Comparison of ENCODE assay signal across 1 cellular context in the genomic region with DNA sequence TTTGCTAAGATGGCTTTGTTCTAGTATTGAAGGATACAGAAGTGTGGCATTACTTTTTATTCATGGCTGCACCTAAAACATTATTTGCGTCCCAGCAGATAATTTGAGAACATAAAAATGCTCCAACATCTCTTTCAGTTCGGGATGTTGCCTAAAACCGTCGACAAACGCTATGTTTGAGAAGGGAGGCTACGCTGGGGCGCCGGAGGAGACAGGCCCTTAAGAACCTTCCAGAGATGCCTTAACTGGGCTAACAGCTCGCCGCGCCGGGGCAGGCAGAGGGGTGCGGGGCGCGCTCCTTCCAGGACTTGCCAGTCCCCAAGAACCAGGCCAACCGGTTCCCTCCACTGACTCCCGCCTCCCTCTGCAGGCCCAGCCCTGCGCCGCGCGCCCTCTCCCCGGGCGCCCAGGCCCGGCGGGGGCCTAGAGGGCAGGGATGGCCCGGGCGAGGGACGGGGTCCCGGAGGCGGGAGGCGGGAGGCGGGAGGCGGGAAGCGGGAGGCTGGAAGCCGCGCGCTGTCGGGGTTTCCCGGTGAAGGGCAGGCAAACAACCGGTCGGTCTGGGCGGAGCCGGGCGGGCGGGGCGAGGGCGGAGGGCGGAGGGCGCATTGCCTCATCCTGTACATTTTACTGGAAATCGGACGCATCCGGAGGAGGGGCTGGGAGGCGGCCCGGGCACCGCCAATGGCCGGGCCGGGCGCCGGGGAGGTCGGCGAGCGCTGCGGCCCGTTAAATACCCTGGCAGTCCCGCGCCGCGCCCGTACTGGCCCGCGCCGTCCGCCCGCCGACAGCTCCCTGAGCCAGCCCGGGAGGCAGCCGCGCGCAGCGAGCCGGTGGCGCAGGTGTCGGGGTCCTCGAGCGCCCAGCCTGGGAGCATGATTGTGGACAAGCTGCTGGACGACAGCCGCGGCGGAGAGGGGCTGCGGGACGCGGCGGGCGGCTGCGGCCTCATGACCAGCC.
TF ChIP-seq lines count a peak whose summit lies in the region.

A gene with protein sequence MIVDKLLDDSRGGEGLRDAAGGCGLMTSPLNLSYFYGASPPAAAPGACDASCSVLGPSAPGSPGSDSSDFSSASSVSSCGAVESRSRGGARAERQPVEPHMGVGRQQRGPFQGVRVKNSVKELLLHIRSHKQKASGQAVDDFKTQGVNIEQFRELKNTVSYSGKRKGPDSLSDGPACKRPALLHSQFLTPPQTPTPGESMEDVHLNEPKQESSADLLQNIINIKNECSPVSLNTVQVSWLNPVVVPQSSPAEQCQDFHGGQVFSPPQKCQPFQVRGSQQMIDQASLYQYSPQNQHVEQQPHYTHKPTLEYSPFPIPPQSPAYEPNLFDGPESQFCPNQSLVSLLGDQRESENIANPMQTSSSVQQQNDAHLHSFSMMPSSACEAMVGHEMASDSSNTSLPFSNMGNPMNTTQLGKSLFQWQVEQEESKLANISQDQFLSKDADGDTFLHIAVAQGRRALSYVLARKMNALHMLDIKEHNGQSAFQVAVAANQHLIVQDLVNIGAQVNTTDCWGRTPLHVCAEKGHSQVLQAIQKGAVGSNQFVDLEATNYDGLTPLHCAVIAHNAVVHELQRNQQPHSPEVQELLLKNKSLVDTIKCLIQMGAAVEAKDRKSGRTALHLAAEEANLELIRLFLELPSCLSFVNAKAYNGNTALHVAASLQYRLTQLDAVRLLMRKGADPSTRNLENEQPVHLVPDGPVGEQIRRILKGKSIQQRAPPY (plus strand): TSS at position 761 of the 960 bp plus-strand sequence. CDS start 115 bp downstream, at position 876.

TF ChIP-seq in HepG2, 621 proteins besides CTCF, POLR2A, EP300 and RAD21 (continued from another document and continues in another):
- TF ChIP-seq, protein P1, sequence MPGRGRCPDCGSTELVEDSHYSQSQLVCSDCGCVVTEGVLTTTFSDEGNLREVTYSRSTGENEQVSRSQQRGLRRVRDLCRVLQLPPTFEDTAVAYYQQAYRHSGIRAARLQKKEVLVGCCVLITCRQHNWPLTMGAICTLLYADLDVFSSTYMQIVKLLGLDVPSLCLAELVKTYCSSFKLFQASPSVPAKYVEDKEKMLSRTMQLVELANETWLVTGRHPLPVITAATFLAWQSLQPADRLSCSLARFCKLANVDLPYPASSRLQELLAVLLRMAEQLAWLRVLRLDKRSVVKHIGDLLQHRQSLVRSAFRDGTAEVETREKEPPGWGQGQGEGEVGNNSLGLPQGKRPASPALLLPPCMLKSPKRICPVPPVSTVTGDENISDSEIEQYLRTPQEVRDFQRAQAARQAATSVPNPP (CRISPR knock-in tag; IDR thresholded peaks at IDR 0.05) = peak; percentile 90
- TF ChIP-seq FOXM1 (CRISPR knock-in tag; IDR thresholded peaks at IDR 0.05) (no peak), MXD4 (CRISPR knock-in tag; IDR thresholded peaks at IDR 0.05) (0 out of 2 replicates have a peak, but pooled peaks have one; percentile 42), RNF2 (conservative IDR thresholded peaks at IDR 0.05; ENCODE audit: low read depth) (peak; percentile 76), HOXA5 (CRISPR knock-in tag; IDR thresholded peaks at IDR 0.05) (peak; percentile 76; the same call in 1 of the 2 replicates), ZNF776 (CRISPR knock-in tag; IDR thresholded peaks at IDR 0.05) (peak; percentile 89; the same call in 1 of the 2 replicates), SKI (IDR thresholded peaks at IDR 0.05; ENCODE audit: partially characterized antibody) (peak; percentile 77), KAT7 (CRISPR knock-in tag; IDR thresholded peaks at IDR 0.05; ENCODE audit: borderline replicate concordance) (peak; percentile 41; the same call in 1 of the 2 replicates), SRY (CRISPR knock-in tag; IDR thresholded peaks at IDR 0.05) (0 out of 2 replicates have a peak, but pooled peaks have one; percentile 29), ZNF598 (CRISPR knock-in tag; IDR thresholded peaks at IDR 0.05; ENCODE audit: borderline replicate concordance) (no peak), PRPF4 (IDR thresholded peaks at IDR 0.05; ENCODE audit: low read depth, low read length, poor library complexity, severe bottlenecking) (no peak), RBFOX2 (IDR thresholded peaks at IDR 0.05; ENCODE audit: low read depth, low read length) (peak; percentile 100), ZNF703 (CRISPR knock-in tag; IDR thresholded peaks at IDR 0.05; ENCODE audit: borderline replicate concordance) (0 out of 2 replicates have a peak, but pooled peaks have one; percentile 12), BHLHE40 (IDR thresholded peaks at IDR 0.05; ENCODE audit: low read length) (peak; percentile 11; the same call in 1 of the 2 replicates), ETV6 (CRISPR knock-in tag; conservative IDR thresholded peaks at IDR 0.05) (peak; percentile 53; the same call in 1 of the 2 replicates), SP5 (CRISPR knock-in tag; IDR thresholded peaks at IDR 0.05; ENCODE audit: borderline replicate concordance, low read depth) (peak; percentile 94), ZNF672 (CRISPR knock-in tag; IDR thresholded peaks at IDR 0.05) (0 out of 2 replicates have a peak, but pooled peaks have one; percentile 47), NCOA2 (CRISPR knock-in tag; IDR thresholded peaks at IDR 0.05) (peak; percentile 75), FOXO1 (CRISPR knock-in tag; IDR thresholded peaks at IDR 0.05) (peak; percentile 67; the same call in 1 of the 2 replicates), ZNF468 (CRISPR knock-in tag; IDR thresholded peaks at IDR 0.05) (no peak), KDM5B (CRISPR knock-in tag; IDR thresholded peaks at IDR 0.05; ENCODE audit: borderline replicate concordance) (peak; percentile 75; the same call in 1 of the 2 replicates), ZFP82 (CRISPR knock-in tag; IDR thresholded peaks at IDR 0.05; ENCODE audit: borderline replicate concordance) (0 out of 2 replicates have a peak, but pooled peaks have one; percentile 48), SRSF4 (IDR thresholded peaks at IDR 0.05; ENCODE audit: low read depth, low read length, poor library complexity, severe bottlenecking) (peak; percentile 80), ZNF772 (CRISPR knock-in tag; IDR thresholded peaks at IDR 0.05) (peak; percentile 91; the same call in 1 of the 2 replicates), ZSCAN9 (CRISPR knock-in tag; IDR thresholded peaks at IDR 0.05; ENCODE audit: borderline replicate concordance) (no peak), KMT2A (CRISPR knock-in tag; IDR thresholded peaks at IDR 0.05) (peak; percentile 53; the same call in 1 of the 2 replicates), PITX1 (CRISPR knock-in tag; IDR thresholded peaks at IDR 0.05) (no peak), NCOR1 (IDR thresholded peaks at IDR 0.05; ENCODE audit: borderline replicate concordance, low read length) (0 out of 2 replicates have a peak, but pooled peaks have one; percentile 13)
- TF ChIP-seq, protein P2, sequence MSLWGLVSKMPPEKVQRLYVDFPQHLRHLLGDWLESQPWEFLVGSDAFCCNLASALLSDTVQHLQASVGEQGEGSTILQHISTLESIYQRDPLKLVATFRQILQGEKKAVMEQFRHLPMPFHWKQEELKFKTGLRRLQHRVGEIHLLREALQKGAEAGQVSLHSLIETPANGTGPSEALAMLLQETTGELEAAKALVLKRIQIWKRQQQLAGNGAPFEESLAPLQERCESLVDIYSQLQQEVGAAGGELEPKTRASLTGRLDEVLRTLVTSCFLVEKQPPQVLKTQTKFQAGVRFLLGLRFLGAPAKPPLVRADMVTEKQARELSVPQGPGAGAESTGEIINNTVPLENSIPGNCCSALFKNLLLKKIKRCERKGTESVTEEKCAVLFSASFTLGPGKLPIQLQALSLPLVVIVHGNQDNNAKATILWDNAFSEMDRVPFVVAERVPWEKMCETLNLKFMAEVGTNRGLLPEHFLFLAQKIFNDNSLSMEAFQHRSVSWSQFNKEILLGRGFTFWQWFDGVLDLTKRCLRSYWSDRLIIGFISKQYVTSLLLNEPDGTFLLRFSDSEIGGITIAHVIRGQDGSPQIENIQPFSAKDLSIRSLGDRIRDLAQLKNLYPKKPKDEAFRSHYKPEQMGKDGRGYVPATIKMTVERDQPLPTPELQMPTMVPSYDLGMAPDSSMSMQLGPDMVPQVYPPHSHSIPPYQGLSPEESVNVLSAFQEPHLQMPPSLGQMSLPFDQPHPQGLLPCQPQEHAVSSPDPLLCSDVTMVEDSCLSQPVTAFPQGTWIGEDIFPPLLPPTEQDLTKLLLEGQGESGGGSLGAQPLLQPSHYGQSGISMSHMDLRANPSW (CRISPR knock-in tag; IDR thresholded peaks at IDR 0.05; ENCODE audit: borderline replicate concordance) = no peak
- TF ChIP-seq, protein P3, sequence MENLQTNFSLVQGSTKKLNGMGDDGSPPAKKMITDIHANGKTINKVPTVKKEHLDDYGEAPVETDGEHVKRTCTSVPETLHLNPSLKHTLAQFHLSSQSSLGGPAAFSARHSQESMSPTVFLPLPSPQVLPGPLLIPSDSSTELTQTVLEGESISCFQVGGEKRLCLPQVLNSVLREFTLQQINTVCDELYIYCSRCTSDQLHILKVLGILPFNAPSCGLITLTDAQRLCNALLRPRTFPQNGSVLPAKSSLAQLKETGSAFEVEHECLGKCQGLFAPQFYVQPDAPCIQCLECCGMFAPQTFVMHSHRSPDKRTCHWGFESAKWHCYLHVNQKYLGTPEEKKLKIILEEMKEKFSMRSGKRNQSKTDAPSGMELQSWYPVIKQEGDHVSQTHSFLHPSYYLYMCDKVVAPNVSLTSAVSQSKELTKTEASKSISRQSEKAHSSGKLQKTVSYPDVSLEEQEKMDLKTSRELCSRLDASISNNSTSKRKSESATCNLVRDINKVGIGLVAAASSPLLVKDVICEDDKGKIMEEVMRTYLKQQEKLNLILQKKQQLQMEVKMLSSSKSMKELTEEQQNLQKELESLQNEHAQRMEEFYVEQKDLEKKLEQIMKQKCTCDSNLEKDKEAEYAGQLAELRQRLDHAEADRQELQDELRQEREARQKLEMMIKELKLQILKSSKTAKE (CRISPR knock-in tag; IDR thresholded peaks at IDR 0.05; ENCODE audit: borderline replicate concordance) = peak; percentile 37; the same call in 1 of the 2 replicates
- TF ChIP-seq, protein P4, sequence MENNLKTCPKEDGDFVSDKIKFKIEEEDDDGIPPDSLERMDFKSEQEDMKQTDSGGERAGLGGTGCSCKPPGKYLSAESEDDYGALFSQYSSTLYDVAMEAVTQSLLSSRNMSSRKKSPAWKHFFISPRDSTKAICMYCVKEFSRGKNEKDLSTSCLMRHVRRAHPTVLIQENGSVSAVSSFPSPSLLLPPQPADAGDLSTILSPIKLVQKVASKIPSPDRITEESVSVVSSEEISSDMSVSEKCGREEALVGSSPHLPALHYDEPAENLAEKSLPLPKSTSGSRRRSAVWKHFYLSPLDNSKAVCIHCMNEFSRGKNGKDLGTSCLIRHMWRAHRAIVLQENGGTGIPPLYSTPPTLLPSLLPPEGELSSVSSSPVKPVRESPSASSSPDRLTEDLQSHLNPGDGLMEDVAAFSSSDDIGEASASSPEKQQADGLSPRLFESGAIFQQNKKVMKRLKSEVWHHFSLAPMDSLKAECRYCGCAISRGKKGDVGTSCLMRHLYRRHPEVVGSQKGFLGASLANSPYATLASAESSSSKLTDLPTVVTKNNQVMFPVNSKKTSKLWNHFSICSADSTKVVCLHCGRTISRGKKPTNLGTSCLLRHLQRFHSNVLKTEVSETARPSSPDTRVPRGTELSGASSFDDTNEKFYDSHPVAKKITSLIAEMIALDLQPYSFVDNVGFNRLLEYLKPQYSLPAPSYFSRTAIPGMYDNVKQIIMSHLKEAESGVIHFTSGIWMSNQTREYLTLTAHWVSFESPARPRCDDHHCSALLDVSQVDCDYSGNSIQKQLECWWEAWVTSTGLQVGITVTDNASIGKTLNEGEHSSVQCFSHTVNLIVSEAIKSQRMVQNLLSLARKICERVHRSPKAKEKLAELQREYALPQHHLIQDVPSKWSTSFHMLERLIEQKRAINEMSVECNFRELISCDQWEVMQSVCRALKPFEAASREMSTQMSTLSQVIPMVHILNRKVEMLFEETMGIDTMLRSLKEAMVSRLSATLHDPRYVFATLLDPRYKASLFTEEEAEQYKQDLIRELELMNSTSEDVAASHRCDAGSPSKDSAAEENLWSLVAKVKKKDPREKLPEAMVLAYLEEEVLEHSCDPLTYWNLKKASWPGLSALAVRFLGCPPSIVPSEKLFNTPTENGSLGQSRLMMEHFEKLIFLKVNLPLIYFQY (CRISPR knock-in tag; IDR thresholded peaks at IDR 0.05; ENCODE audit: borderline replicate concordance) = no peak
- TF ChIP-seq, protein P5, sequence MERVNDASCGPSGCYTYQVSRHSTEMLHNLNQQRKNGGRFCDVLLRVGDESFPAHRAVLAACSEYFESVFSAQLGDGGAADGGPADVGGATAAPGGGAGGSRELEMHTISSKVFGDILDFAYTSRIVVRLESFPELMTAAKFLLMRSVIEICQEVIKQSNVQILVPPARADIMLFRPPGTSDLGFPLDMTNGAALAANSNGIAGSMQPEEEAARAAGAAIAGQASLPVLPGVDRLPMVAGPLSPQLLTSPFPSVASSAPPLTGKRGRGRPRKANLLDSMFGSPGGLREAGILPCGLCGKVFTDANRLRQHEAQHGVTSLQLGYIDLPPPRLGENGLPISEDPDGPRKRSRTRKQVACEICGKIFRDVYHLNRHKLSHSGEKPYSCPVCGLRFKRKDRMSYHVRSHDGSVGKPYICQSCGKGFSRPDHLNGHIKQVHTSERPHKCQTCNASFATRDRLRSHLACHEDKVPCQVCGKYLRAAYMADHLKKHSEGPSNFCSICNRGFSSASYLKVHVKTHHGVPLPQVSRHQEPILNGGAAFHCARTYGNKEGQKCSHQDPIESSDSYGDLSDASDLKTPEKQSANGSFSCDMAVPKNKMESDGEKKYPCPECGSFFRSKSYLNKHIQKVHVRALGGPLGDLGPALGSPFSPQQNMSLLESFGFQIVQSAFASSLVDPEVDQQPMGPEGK (CRISPR knock-in tag; IDR thresholded peaks at IDR 0.05) = peak; percentile 45
- TF ChIP-seq, protein P6, sequence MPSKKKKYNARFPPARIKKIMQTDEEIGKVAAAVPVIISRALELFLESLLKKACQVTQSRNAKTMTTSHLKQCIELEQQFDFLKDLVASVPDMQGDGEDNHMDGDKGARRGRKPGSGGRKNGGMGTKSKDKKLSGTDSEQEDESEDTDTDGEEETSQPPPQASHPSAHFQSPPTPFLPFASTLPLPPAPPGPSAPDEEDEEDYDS (CRISPR knock-in tag; IDR thresholded peaks at IDR 0.05) = peak; percentile 96
- TF ChIP-seq, protein P7, sequence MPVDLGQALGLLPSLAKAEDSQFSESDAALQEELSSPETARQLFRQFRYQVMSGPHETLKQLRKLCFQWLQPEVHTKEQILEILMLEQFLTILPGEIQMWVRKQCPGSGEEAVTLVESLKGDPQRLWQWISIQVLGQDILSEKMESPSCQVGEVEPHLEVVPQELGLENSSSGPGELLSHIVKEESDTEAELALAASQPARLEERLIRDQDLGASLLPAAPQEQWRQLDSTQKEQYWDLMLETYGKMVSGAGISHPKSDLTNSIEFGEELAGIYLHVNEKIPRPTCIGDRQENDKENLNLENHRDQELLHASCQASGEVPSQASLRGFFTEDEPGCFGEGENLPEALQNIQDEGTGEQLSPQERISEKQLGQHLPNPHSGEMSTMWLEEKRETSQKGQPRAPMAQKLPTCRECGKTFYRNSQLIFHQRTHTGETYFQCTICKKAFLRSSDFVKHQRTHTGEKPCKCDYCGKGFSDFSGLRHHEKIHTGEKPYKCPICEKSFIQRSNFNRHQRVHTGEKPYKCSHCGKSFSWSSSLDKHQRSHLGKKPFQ (CRISPR knock-in tag; IDR thresholded peaks at IDR 0.05; ENCODE audit: insufficient replicate concordance) = peak; percentile 4
- TF ChIP-seq, protein P8, sequence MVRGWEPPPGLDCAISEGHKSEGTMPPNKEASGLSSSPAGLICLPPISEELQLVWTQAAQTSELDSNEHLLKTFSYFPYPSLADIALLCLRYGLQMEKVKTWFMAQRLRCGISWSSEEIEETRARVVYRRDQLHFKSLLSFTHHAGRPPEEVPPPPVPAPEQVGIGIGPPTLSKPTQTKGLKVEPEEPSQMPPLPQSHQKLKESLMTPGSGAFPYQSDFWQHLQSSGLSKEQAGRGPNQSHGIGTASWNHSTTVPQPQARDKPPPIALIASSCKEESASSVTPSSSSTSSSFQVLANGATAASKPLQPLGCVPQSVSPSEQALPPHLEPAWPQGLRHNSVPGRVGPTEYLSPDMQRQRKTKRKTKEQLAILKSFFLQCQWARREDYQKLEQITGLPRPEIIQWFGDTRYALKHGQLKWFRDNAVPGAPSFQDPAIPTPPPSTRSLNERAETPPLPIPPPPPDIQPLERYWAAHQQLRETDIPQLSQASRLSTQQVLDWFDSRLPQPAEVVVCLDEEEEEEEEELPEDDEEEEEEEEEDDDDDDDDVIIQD (CRISPR knock-in tag; IDR thresholded peaks at IDR 0.05; ENCODE audit: low read depth) = peak; percentile 49; the same call in 1 of the 2 replicates
